8 cellular contexts compared by ENCODE assay signal in genomic region chr17:79023886-79024771, GRCh38. TPM values are rescaled to one million over a fixed set of nuclear protein-coding genes. Genes with fewer than 3 reads are reported as not detected.
A peak's percentile ranks its signal among the peaks of the same experiment; 100 is the strongest.
DNase-seq lines count a peak whose midpoint lies in the region; ATAC-seq and TF ChIP-seq lines count a peak whose summit lies in the region.

C1QTNF1 (plus strand) TSS chr17:79024169; CDS start chr17:79043969, 19,800 bp downstream.

- no peaks in the 10 kb centered on the region for H3K9me2 ChIP-seq in neural cell (ENCODE audit: insufficient read depth, low read length)

- H3K4me2 ChIP-seq in neural cell (ENCODE audit: low read length) = peak within 1 kb of the TSS; percentile 84

- peak; percentile 63 for DNase-seq in BE2C
- DNase-seq in activated T-cell treated with anti-CD3 and anti-CD28 coated beads, Interleukin-2, amount 50 U/mL, for 1 hour = peak; percentile 41
- peak; percentile 75 for DNase-seq in fibroblast of pulmonary artery (ENCODE audit: low read depth)
- DNase-seq in NOMO-1 treated with DMSO at 0.1 percent for 48 hours (lab: John Stamatoyannopoulos, UW; ENCODE audit: unreplicated experiment) = no peak
- DNase-seq in OCI-M2 (lab: John Stamatoyannopoulos, UW; ENCODE audit: unreplicated experiment) = no peak

- H3K27me3 ChIP-seq in BE2C (peaks cover 18% of the 10 kb centered on the region), HUES6 (ENCODE audit: control insufficient read depth, insufficient read depth, low read length) (peaks cover 95% of the 10 kb centered on the region), neural cell (ENCODE audit: insufficient read depth, low read depth, low read length) (peaks cover 24% of the 10 kb centered on the region)

- H3K4me1 ChIP-seq in BE2C (peaks cover 20% of the 10 kb centered on the region), HUES6 (ENCODE audit: control insufficient read depth, insufficient read depth, low read length) (peaks cover 14% of the 10 kb centered on the region)

- H3K9me3 ChIP-seq in BE2C = no peaks in the 10 kb centered on the region
- no peaks in the 10 kb centered on the region for H3K9me3 ChIP-seq in HUES6 (ENCODE audit: control insufficient read depth, insufficient read depth, low read depth, low read length)
- H3K9me3 ChIP-seq in neural cell (ENCODE audit: low read length) = no peaks in the 10 kb centered on the region

- H3K36me3 ChIP-seq in BE2C (no peaks in the 10 kb centered on the region), HUES6 (ENCODE audit: control insufficient read depth, insufficient read depth, low read length) (no peaks in the 10 kb centered on the region), neural cell (ENCODE audit: insufficient read depth, low read length) (no peaks in the 10 kb centered on the region)

- ATAC-seq in HG02588 (IDR thresholded peaks at IDR 0.05; ENCODE audit: unreplicated experiment) = no peak

- H3F3A ChIP-seq in neural cell (ENCODE audit: insufficient read depth, low read length, poor library complexity, severe bottlenecking) = no peaks in the 10 kb centered on the region

- TF ChIP-seq RAD21 in neural cell (conservative IDR thresholded peaks at IDR 0.05) = peak; percentile 19

- H3K9ac ChIP-seq in HUES6 (ENCODE audit: low read length) = peak within 1 kb of the TSS; percentile 28
- peak within 1 kb of the TSS; percentile 53 for H3K9ac ChIP-seq in neural cell (ENCODE audit: low read length)

- H3K4me3 ChIP-seq in BE2C (ENCODE audit: low read depth, low read length) = peak within 1 kb of the TSS; percentile 63
- peak within 1 kb of the TSS; percentile 68 for H3K4me3 ChIP-seq in HUES6 (ENCODE audit: low read depth, low read length)
- peak within 1 kb of the TSS; percentile 86 for H3K4me3 ChIP-seq in fibroblast of pulmonary artery (replicated peaks; ENCODE audit: low read depth, low read length)
- peak within 1 kb of the TSS; percentile 82 for H3K4me3 ChIP-seq in neural cell (ENCODE audit: low read length)

- H3K79me2 ChIP-seq in neural cell (replicated peaks; ENCODE audit: insufficient read depth, low read length) = no peaks in the 10 kb centered on the region

- H2AFZ ChIP-seq in neural cell (ENCODE audit: low read depth, low read length) = no peak within 1 kb of the TSS

- TF ChIP-seq EP300 in neural cell (conservative IDR thresholded peaks at IDR 0.05; ENCODE audit: poor library complexity, severe bottlenecking) = no peak

- TF ChIP-seq CTCF in BE2C (IDR thresholded peaks at IDR 0.05; ENCODE audit: low read depth, low read length) (no peak), fibroblast of pulmonary artery (IDR thresholded peaks at IDR 0.05; ENCODE audit: low read length, missing control alignments) (no peak), neural cell (IDR thresholded peaks at IDR 0.05; ENCODE audit: poor library complexity, severe bottlenecking) (peak; percentile 57)

- H4K20me1 ChIP-seq in neural cell (ENCODE audit: insufficient read depth) = no peaks in the 10 kb centered on the region

- H3K27ac ChIP-seq in HUES6 (ENCODE audit: low read depth, low read length) (no peak within 1 kb of the TSS), neural cell (ENCODE audit: low read length) (no peak within 1 kb of the TSS)

TF ChIP-seq in neural cell, 6 proteins besides CTCF, POLR2A, EP300 and RAD21:
- TF ChIP-seq POLR2AphosphoS5 (IDR thresholded peaks at IDR 0.05) (no peak), EZH2 (IDR thresholded peaks at IDR 0.05; ENCODE audit: borderline replicate concordance, insufficient read depth, low read length, poor library complexity, severe bottlenecking) (no peak), TAF1 (IDR thresholded peaks at IDR 0.05; ENCODE audit: low read depth) (no peak), SMC3 (conservative IDR thresholded peaks at IDR 0.05; ENCODE audit: poor library complexity) (no peak), MXI1 (conservative IDR thresholded peaks at IDR 0.05; ENCODE audit: poor library complexity, severe bottlenecking) (peak; percentile 15), REST (IDR thresholded peaks at IDR 0.05; ENCODE audit: borderline replicate concordance) (no peak)
TF ChIP-seq in neural cell: peak in this region for 1.

RNA-seq across cellular contexts. Expression of gene C1QTNF1, which starts in this region (rescaled TPM):
- 11.1 TPM for polyA plus RNA-seq in BE2C (2012; ENCODE audit: insufficient read depth, insufficient read length, low read depth)
- polyA plus RNA-seq in neural cell = 0.16 and 0.30 TPM in 2 replicates
- 0.23 and 0.49 TPM in 2 replicates for polyA minus RNA-seq in neural cell

Comparison
In these comparisons a context has a peak if more than half of its experiments do, and no peak if none do; other contexts are left out.
1. DNase-seq: peak in BE2C (single experiment), activated T-cell treated with anti-CD3 and anti-CD28 coated beads, Interleukin-2, amount 50 U/mL, for 1 hour (single experiment) and fibroblast of pulmonary artery (single experiment); none in NOMO-1 treated with DMSO at 0.1 percent for 48 hours (single experiment) and OCI-M2 (single experiment).
2. Peak in every context shown above with its lines, with median percentiles within 50 percentile points of each other: H3K4me3 ChIP-seq.